ENCODE assay signal across 12 cellular contexts in genomic region chr12:28222081-28222700, GRCh38. TPM values are rescaled to one million over a fixed set of nuclear protein-coding genes. Genes with fewer than 3 reads are reported as not detected.
DNase-seq lines count a peak whose midpoint lies in the region; ATAC-seq, FAIRE-seq and TF ChIP-seq lines count a peak whose summit lies in the region.
"Had no signal": no experiment of that assay in that cellular context is flagged by ENCODE, and none has a peak within 500 bp of the region (broad histone marks: within the 10 kb centered on the region; RNA-seq: fewer than 3 reads in every experiment).

No MANE protein-coding gene starts in this region.

- peak; percentile 12 to 61 (median 39) for DNase-seq in CD4-positive, alpha-beta T cell
- DNase-seq in activated CD4-positive, alpha-beta T cell treated with anti-CD3 and anti-CD28 coated beads for 36 hours = peak; percentile 79
- DNase-seq in activated naive CD4-positive, alpha-beta T cell treated with anti-CD3 and anti-CD28 coated beads, Interleukin-2, amount 10 ng/mL, durations not matched to agents 7 days and 5 days = peak; percentile 57
- DNase-seq in stimulated activated CD4-positive, alpha-beta T cell treated with anti-CD3 and anti-CD28 coated beads, Interleukin-2, amount 100 ng/mL, for 24 hours = peak; percentile 75 to 76
- DNase-seq in cardiac septum (ENCODE audit: low spot score) = no peak
- DNase-seq in small intestine = no peak
- DNase-seq: anterior cingulate cortex, NCI-H774, substantia nigra had no signal

- peaks cover 25% of the 10 kb centered on the region for H3K36me3 Mint-ChIP-seq in CD4-positive, alpha-beta T cell (ENCODE audit: low read depth)
- peaks cover 13% of the 10 kb centered on the region for H3K36me3 Mint-ChIP-seq in activated CD4-positive, alpha-beta T cell treated with anti-CD3 and anti-CD28 coated beads for 36 hours (ENCODE audit: low read depth)
- H3K36me3 Mint-ChIP-seq in activated naive CD4-positive, alpha-beta T cell treated with anti-CD3 and anti-CD28 coated beads, Interleukin-2, amount 10 ng/mL, durations not matched to agents 7 days and 5 days = peaks cover 32% of the 10 kb centered on the region

- TF ChIP-seq CTCF in CD4-positive, alpha-beta T cell (IDR thresholded peaks at IDR 0.05) = no peak

- H3K9me3 Mint-ChIP-seq in CD4-positive, alpha-beta T cell = peaks cover 6% of the 10 kb centered on the region
- peaks cover 11% of the 10 kb centered on the region for H3K9me3 Mint-ChIP-seq in activated CD4-positive, alpha-beta T cell treated with anti-CD3 and anti-CD28 coated beads for 36 hours (ENCODE audit: low read depth)
- peaks cover 14% of the 10 kb centered on the region for H3K9me3 Mint-ChIP-seq in activated naive CD4-positive, alpha-beta T cell treated with anti-CD3 and anti-CD28 coated beads, Interleukin-2, amount 10 ng/mL, durations not matched to agents 7 days and 5 days

- H3K27me3 Mint-ChIP-seq in CD4-positive, alpha-beta T cell = no peaks in the 10 kb centered on the region
- H3K27me3 Mint-ChIP-seq in activated CD4-positive, alpha-beta T cell treated with anti-CD3 and anti-CD28 coated beads for 36 hours = no peaks in the 10 kb centered on the region
- H3K27me3 Mint-ChIP-seq in activated naive CD4-positive, alpha-beta T cell treated with anti-CD3 and anti-CD28 coated beads, Interleukin-2, amount 10 ng/mL, durations not matched to agents 7 days and 5 days = no peaks in the 10 kb centered on the region

- intact Hi-C loops in CD4-positive, alpha-beta T cell (cut with DNase I, micrococcal nuclease) = loop anchor here in 1 of 2 experiments (5.0 kb wide), 1 partner anchor 40 kb away; no protein-coding TSS in a partner anchor
- intact Hi-C loops in activated CD4-positive, alpha-beta T cell treated with anti-CD3 and anti-CD28 coated beads for 36 hours (cut with DNase I, micrococcal nuclease) = loop anchor here (2.0 to 10.0 kb wide), 4 partner anchors 31 to 883 kb away; partner anchors contain the start of gene CCDC91 (in 1 of the 2)
- intact Hi-C loops in cardiac septum (cut with DNase I) = no loop called here

- POLR2A ChIA-PET in CD4-positive, alpha-beta T cell (lab: Charles Lee) = interaction anchor here (1.4 to 3.5 kb wide), 2 partner anchors 30 to 31 kb away, joined by 4 to 31 read pairs; partner anchors contain the start of gene CCDC91
- POLR2A ChIA-PET in activated CD4-positive, alpha-beta T cell treated with anti-CD3 and anti-CD28 coated beads for 36 hours (lab: Charles Lee) = no interaction called here

- 83 to 88% (median 87%) methylated on average over 2 of the region's 2 CpGs for WGBS in small intestine, 3 donors

- no peak overlapping the region for H3K27ac ChIP-seq in CD4-positive, alpha-beta T cell (ENCODE audit: low read depth, low read length)
- H3K27ac ChIP-seq in small intestine (ENCODE audit: low read depth in 1 of 2, low read length in 1 of 2) = no peak overlapping the region

- no peaks in the 10 kb centered on the region for H3K9me3 ChIP-seq in CD4-positive, alpha-beta T cell (ENCODE audit: control insufficient read depth, low read length)
- no peaks in the 10 kb centered on the region for H3K9me3 ChIP-seq in small intestine (ENCODE audit: control insufficient read depth, low read depth)

- ATAC-seq in CD4-positive, alpha-beta T cell (ENCODE audit: poor library complexity) = peak; percentile 65
- peak; percentile 35 for ATAC-seq in activated CD4-positive, alpha-beta T cell treated with anti-CD3 and anti-CD28 coated beads for 36 hours
- ATAC-seq in GM19463 (IDR thresholded peaks at IDR 0.05; ENCODE audit: unreplicated experiment) (no peak), HG02610 (IDR thresholded peaks at IDR 0.05; ENCODE audit: unreplicated experiment) (no peak)

- H3K4me3 ChIP-seq in small intestine (ENCODE audit: low read depth in 1 of 2, low read length in 2 of 2) = no peak overlapping the region

- FAIRE-seq in small intestine (lab: Jason Lieb, UNC) = no peak
- FAIRE-seq: H1 had no signal

- no peaks in the 10 kb centered on the region for H3K36me3 ChIP-seq in small intestine (ENCODE audit: control insufficient read depth in 2 of 2, insufficient read depth in 2 of 2, low read length in 2 of 2)

- H3K4me3 Mint-ChIP-seq in CD4-positive, alpha-beta T cell = peak overlapping the region; percentile 17
- H3K4me3 Mint-ChIP-seq in activated CD4-positive, alpha-beta T cell treated with anti-CD3 and anti-CD28 coated beads for 36 hours = no peak overlapping the region
- no peak overlapping the region for H3K4me3 Mint-ChIP-seq in activated naive CD4-positive, alpha-beta T cell treated with anti-CD3 and anti-CD28 coated beads, Interleukin-2, amount 10 ng/mL, durations not matched to agents 7 days and 5 days

- H3K27ac Mint-ChIP-seq in CD4-positive, alpha-beta T cell = peak overlapping the region; percentile 54
- peak overlapping the region; percentile 25 for H3K27ac Mint-ChIP-seq in activated CD4-positive, alpha-beta T cell treated with anti-CD3 and anti-CD28 coated beads for 36 hours
- peak overlapping the region; percentile 85 for H3K27ac Mint-ChIP-seq in activated naive CD4-positive, alpha-beta T cell treated with anti-CD3 and anti-CD28 coated beads, Interleukin-2, amount 10 ng/mL, durations not matched to agents 7 days and 5 days

- H3K27me3 ChIP-seq in CD4-positive, alpha-beta T cell (ENCODE audit: control insufficient read depth, insufficient read depth, low read length) = no peaks in the 10 kb centered on the region
- no peaks in the 10 kb centered on the region for H3K27me3 ChIP-seq in small intestine (ENCODE audit: control insufficient read depth in 2 of 2, insufficient read depth in 2 of 2, low read length in 2 of 2)

- peaks cover 0 to 6% of the 10 kb centered on the region in 2 donors for H3K4me1 ChIP-seq in small intestine (ENCODE audit: control insufficient read depth in 2 of 2, insufficient read depth in 1 of 2, low read depth in 1 of 2, low read length in 1 of 2)

- H3K4me1 Mint-ChIP-seq in CD4-positive, alpha-beta T cell (ENCODE audit: low read depth) = peaks cover 59% of the 10 kb centered on the region
- H3K4me1 Mint-ChIP-seq in activated CD4-positive, alpha-beta T cell treated with anti-CD3 and anti-CD28 coated beads for 36 hours = peaks cover 56% of the 10 kb centered on the region
- H3K4me1 Mint-ChIP-seq in activated naive CD4-positive, alpha-beta T cell treated with anti-CD3 and anti-CD28 coated beads, Interleukin-2, amount 10 ng/mL, durations not matched to agents 7 days and 5 days = peaks cover 51% of the 10 kb centered on the region

- CTCF ChIA-PET in CD4-positive, alpha-beta T cell (lab: Charles Lee) = interaction anchor here (1.7 kb wide), 1 partner anchor 31 kb away, joined by 6 read pairs; no protein-coding TSS in a partner anchor
- CTCF ChIA-PET in activated CD4-positive, alpha-beta T cell treated with anti-CD3 and anti-CD28 coated beads for 36 hours (lab: Charles Lee) = interaction anchor here (0.8 to 2.7 kb wide), 5 partner anchors 27 to 281 kb away, joined by 3 to 8 read pairs (median 3); no protein-coding TSS in a partner anchor
- CTCF ChIA-PET in activated naive CD4-positive, alpha-beta T cell treated with anti-CD3 and anti-CD28 coated beads, Interleukin-2, amount 10 ng/mL, durations not matched to agents 7 days and 5 days (lab: Charles Lee) = interaction anchor here (0.9 to 1.0 kb wide), 2 partner anchors 11 to 400 kb away, joined by 3 read pairs; no protein-coding TSS in a partner anchor

RNA-seq across cellular contexts. Expression of gene CCDC91, which starts 31.9 kb away (rescaled TPM):
- 10 to 100 TPM; 52.9 to 55.3 TPM for total RNA-seq in CD4-positive, alpha-beta T cell
- 10 to 100 TPM; 13.9 to 16.0 TPM for total RNA-seq in activated CD4-positive, alpha-beta T cell treated with anti-CD3 and anti-CD28 coated beads for 36 hours
- 48.5 TPM for total RNA-seq in cardiac septum
- polyA plus RNA-seq in small intestine = 10 to 100 TPM; 12.5 to 13.8 (median 12.8) TPM

Comparison
In these comparisons a context has a peak if more than half of its experiments do, and no peak if none do; other contexts are left out.
1. ATAC-seq: peak in CD4-positive, alpha-beta T cell (single experiment) and activated CD4-positive, alpha-beta T cell treated with anti-CD3 and anti-CD28 coated beads for 36 hours (single experiment); none in GM19463 (single experiment) and HG02610 (single experiment).
2. DNase-seq: peak in CD4-positive, alpha-beta T cell (10 of 10), activated CD4-positive, alpha-beta T cell treated with anti-CD3 and anti-CD28 coated beads for 36 hours (single experiment), activated naive CD4-positive, alpha-beta T cell treated with anti-CD3 and anti-CD28 coated beads, Interleukin-2, amount 10 ng/mL, durations not matched to agents 7 days and 5 days (single experiment) and stimulated activated CD4-positive, alpha-beta T cell treated with anti-CD3 and anti-CD28 coated beads, Interleukin-2, amount 100 ng/mL, for 24 hours (2 of 2); none in cardiac septum (single experiment) and small intestine (single experiment).
3. H3K27ac Mint-ChIP-seq: peak in every context shown above with its lines; median percentile 85 in activated naive CD4-positive, alpha-beta T cell treated with anti-CD3 and anti-CD28 coated beads, Interleukin-2, amount 10 ng/mL, durations not matched to agents 7 days and 5 days; 54 in CD4-positive, alpha-beta T cell; 25 in activated CD4-positive, alpha-beta T cell treated with anti-CD3 and anti-CD28 coated beads for 36 hours.